ENCODE assay signal across 1 cellular context in the genomic region with DNA sequence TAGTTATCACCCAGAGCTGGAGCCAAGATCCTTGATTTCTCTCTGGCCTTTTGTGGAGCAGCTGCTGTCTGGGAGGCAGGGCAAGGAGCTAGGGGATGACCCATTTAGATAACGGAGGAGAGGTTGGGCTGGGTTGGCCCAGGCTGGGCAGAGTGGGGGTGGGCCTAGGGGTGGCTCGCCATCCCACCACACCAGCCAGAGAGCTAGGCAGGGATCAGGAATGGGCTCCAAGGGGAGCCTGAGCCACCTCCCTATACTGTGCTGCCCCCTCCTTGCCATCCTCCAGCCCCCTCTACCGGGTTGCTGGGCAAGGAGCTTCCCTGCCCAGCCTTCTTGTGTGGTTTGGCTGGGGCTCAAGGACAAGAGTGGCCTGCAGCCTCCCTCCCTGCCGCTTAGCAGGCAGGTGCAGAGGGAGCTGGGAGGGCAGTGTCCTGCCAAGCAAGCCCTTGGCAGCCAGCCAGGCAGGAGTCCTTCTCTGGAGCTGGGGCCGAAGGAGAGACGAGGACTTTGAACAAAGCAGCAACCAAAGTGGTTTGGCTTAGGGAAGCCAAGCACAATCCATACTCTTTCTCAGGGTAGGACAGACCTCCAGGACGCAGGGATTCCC.
A peak's percentile ranks its signal among the peaks of the same experiment; 100 is the strongest.
TF ChIP-seq lines count a peak whose summit lies in the region.

No MANE protein-coding gene starts in this region.

TF ChIP-seq in HepG2, 621 proteins besides CTCF, POLR2A, EP300 and RAD21 (continued from another document):
- TF ChIP-seq ZFP36L2 (CRISPR knock-in tag; IDR thresholded peaks at IDR 0.05) (no peak), ASH2L (IDR thresholded peaks at IDR 0.05; ENCODE audit: insufficient read length, low read depth, low read length) (no peak), NFRKB (IDR thresholded peaks at IDR 0.05) (no peak), ZNF83 (CRISPR knock-in tag; IDR thresholded peaks at IDR 0.05; ENCODE audit: borderline replicate concordance) (no peak), MTA1 (CRISPR knock-in tag; IDR thresholded peaks at IDR 0.05; ENCODE audit: borderline replicate concordance) (peak; percentile 61; the same call in 1 of the 2 replicates)
- TF ChIP-seq, protein P1, sequence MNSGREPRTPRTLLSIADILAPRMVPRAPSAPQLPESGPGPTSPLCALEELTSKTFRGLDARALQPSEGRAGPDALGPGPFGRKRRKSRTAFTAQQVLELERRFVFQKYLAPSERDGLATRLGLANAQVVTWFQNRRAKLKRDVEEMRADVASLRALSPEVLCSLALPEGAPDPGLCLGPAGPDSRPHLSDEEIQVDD (CRISPR knock-in tag; IDR thresholded peaks at IDR 0.05; ENCODE audit: borderline replicate concordance) = no peak
- TF ChIP-seq, protein P2, sequence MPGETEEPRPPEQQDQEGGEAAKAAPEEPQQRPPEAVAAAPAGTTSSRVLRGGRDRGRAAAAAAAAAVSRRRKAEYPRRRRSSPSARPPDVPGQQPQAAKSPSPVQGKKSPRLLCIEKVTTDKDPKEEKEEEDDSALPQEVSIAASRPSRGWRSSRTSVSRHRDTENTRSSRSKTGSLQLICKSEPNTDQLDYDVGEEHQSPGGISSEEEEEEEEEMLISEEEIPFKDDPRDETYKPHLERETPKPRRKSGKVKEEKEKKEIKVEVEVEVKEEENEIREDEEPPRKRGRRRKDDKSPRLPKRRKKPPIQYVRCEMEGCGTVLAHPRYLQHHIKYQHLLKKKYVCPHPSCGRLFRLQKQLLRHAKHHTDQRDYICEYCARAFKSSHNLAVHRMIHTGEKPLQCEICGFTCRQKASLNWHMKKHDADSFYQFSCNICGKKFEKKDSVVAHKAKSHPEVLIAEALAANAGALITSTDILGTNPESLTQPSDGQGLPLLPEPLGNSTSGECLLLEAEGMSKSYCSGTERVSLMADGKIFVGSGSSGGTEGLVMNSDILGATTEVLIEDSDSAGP (CRISPR knock-in tag; IDR thresholded peaks at IDR 0.05; ENCODE audit: borderline replicate concordance) = peak; percentile 20; the same call in 1 of the 2 replicates
- TF ChIP-seq, protein P3, sequence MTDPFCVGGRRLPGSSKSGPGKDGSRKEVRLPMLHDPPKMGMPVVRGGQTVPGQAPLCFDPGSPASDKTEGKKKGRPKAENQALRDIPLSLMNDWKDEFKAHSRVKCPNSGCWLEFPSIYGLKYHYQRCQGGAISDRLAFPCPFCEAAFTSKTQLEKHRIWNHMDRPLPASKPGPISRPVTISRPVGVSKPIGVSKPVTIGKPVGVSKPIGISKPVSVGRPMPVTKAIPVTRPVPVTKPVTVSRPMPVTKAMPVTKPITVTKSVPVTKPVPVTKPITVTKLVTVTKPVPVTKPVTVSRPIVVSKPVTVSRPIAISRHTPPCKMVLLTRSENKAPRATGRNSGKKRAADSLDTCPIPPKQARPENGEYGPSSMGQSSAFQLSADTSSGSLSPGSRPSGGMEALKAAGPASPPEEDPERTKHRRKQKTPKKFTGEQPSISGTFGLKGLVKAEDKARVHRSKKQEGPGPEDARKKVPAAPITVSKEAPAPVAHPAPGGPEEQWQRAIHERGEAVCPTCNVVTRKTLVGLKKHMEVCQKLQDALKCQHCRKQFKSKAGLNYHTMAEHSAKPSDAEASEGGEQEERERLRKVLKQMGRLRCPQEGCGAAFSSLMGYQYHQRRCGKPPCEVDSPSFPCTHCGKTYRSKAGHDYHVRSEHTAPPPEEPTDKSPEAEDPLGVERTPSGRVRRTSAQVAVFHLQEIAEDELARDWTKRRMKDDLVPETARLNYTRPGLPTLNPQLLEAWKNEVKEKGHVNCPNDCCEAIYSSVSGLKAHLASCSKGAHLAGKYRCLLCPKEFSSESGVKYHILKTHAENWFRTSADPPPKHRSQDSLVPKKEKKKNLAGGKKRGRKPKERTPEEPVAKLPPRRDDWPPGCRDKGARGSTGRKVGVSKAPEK (CRISPR knock-in tag; IDR thresholded peaks at IDR 0.05; ENCODE audit: borderline replicate concordance) = no peak
- TF ChIP-seq, protein P4, sequence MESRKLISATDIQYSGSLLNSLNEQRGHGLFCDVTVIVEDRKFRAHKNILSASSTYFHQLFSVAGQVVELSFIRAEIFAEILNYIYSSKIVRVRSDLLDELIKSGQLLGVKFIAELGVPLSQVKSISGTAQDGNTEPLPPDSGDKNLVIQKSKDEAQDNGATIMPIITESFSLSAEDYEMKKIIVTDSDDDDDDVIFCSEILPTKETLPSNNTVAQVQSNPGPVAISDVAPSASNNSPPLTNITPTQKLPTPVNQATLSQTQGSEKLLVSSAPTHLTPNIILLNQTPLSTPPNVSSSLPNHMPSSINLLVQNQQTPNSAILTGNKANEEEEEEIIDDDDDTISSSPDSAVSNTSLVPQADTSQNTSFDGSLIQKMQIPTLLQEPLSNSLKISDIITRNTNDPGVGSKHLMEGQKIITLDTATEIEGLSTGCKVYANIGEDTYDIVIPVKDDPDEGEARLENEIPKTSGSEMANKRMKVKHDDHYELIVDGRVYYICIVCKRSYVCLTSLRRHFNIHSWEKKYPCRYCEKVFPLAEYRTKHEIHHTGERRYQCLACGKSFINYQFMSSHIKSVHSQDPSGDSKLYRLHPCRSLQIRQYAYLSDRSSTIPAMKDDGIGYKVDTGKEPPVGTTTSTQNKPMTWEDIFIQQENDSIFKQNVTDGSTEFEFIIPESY (CRISPR knock-in tag; IDR thresholded peaks at IDR 0.05) = no peak
